In genomic region chrX:134236690-134237362, GRCh38 we compare ENCODE assay signal across 8 cellular contexts. TPM values are rescaled to one million over a fixed set of nuclear protein-coding genes. Genes with fewer than 3 reads are reported as not detected.
DNase-seq lines count a peak whose midpoint lies in the region; ATAC-seq and TF ChIP-seq lines count a peak whose summit lies in the region.

TSS of gene CCDC160 (plus strand) at chrX:134237182. CDS start at chrX:134244801, 7,619 bp downstream.

- TF ChIP-seq CTCF in chondrocyte (IDR thresholded peaks at IDR 0.05) (no peak), left lung (IDR thresholded peaks at IDR 0.05) (no peak)

- H3K36me3 ChIP-seq in MG63 (no peaks in the 10 kb centered on the region), left lung (no peaks in the 10 kb centered on the region), Karpas-422 (ENCODE audit: insufficient read depth, low read length) (no peaks in the 10 kb centered on the region)

- H3K9me2 ChIP-seq in Karpas-422 (replicated peaks; ENCODE audit: insufficient read depth, low read length), result no peaks in the 10 kb centered on the region

- no peaks in the 10 kb centered on the region for H4K20me1 ChIP-seq in Karpas-422 (ENCODE audit: insufficient read depth, low read depth, low read length)

- no peak within 1 kb of the TSS for H3K4me3 Mint-ChIP-seq in activated CD4-positive, alpha-beta T cell treated with anti-CD3 and anti-CD28 coated beads for 36 hours
- peak within 1 kb of the TSS; percentile 73 for H3K4me3 Mint-ChIP-seq in chondrocyte (ENCODE audit: unreplicated experiment)
- peak within 1 kb of the TSS; percentile 70 to 73 for H3K4me3 Mint-ChIP-seq in stimulated activated naive CD8-positive, alpha-beta T cell treated with anti-CD3 and anti-CD28 coated beads, Interleukin-15, amount 100 ng/mL, for 72 hours

- CTCF ChIA-PET in activated CD4-positive, alpha-beta T cell treated with anti-CD3 and anti-CD28 coated beads for 36 hours (lab: Charles Lee), result no interaction called here

- H3K27ac Mint-ChIP-seq in activated CD4-positive, alpha-beta T cell treated with anti-CD3 and anti-CD28 coated beads for 36 hours, result no peak within 1 kb of the TSS
- no peak within 1 kb of the TSS for H3K27ac Mint-ChIP-seq in chondrocyte (ENCODE audit: unreplicated experiment)
- no peak within 1 kb of the TSS for H3K27ac Mint-ChIP-seq in stimulated activated naive CD8-positive, alpha-beta T cell treated with anti-CD3 and anti-CD28 coated beads, Interleukin-15, amount 100 ng/mL, for 72 hours

- H3K4me1 Mint-ChIP-seq in activated CD4-positive, alpha-beta T cell treated with anti-CD3 and anti-CD28 coated beads for 36 hours, result peaks cover under 1% of the 10 kb centered on the region
- peaks cover 37% of the 10 kb centered on the region for H3K4me1 Mint-ChIP-seq in chondrocyte (ENCODE audit: low read depth)
- H3K4me1 Mint-ChIP-seq in stimulated activated naive CD8-positive, alpha-beta T cell treated with anti-CD3 and anti-CD28 coated beads, Interleukin-15, amount 100 ng/mL, for 72 hours, result peaks cover 12% of the 10 kb centered on the region

- POLR2A ChIA-PET in activated CD4-positive, alpha-beta T cell treated with anti-CD3 and anti-CD28 coated beads for 36 hours (lab: Charles Lee), result no interaction called here

- DNase-seq in activated CD4-positive, alpha-beta T cell treated with anti-CD3 and anti-CD28 coated beads for 36 hours, result peak; percentile 15
- DNase-seq in activated CD4-positive, alpha-beta T cell treated with anti-CD3 and anti-CD28 coated beads for 4 hours, result no peak
- DNase-seq in MG63 (peak; percentile 53), chondrocyte (ENCODE audit: low spot score) (peak; percentile 91), left lung (peak; percentile 46 to 78), Karpas-422 (no peak)
- peak; percentile 7 to 13 for DNase-seq in stimulated activated naive CD8-positive, alpha-beta T cell treated with anti-CD3 and anti-CD28 coated beads, Interleukin-15, amount 100 ng/mL, for 72 hours

- H3K4me2 ChIP-seq in Karpas-422 (ENCODE audit: low read depth, low read length, poor library complexity, severe bottlenecking), result no peak within 1 kb of the TSS

- no peaks in the 10 kb centered on the region for H3K27me3 ChIP-seq in MG63
- H3K27me3 ChIP-seq in left lung, result peaks cover 15 to 24% of the 10 kb centered on the region in 2 donors
- no peaks in the 10 kb centered on the region for H3K27me3 ChIP-seq in Karpas-422 (ENCODE audit: low read length)

- intact Hi-C loops in activated CD4-positive, alpha-beta T cell treated with anti-CD3 and anti-CD28 coated beads for 36 hours (cut with DNase I, micrococcal nuclease), result no loop called here
- intact Hi-C loops in left lung (cut with DNase I), result no loop called here

- H3K27ac ChIP-seq in left lung (no peak within 1 kb of the TSS), Karpas-422 (ENCODE audit: low read length) (no peak within 1 kb of the TSS)

- H3K27me3 Mint-ChIP-seq in activated CD4-positive, alpha-beta T cell treated with anti-CD3 and anti-CD28 coated beads for 36 hours, result peaks cover 12% of the 10 kb centered on the region
- no peaks in the 10 kb centered on the region for H3K27me3 Mint-ChIP-seq in chondrocyte (ENCODE audit: low read depth)
- peaks cover 5% of the 10 kb centered on the region for H3K27me3 Mint-ChIP-seq in stimulated activated naive CD8-positive, alpha-beta T cell treated with anti-CD3 and anti-CD28 coated beads, Interleukin-15, amount 100 ng/mL, for 72 hours

- H3K4me1 ChIP-seq in left lung (no peaks in the 10 kb centered on the region), Karpas-422 (ENCODE audit: low read length) (no peaks in the 10 kb centered on the region)

- H3K4me3 ChIP-seq in MG63, result peak within 1 kb of the TSS; percentile 29
- H3K4me3 ChIP-seq in left lung, result peak within 1 kb of the TSS; percentile 16 to 34
- H3K4me3 ChIP-seq in Karpas-422 (ENCODE audit: low read length), result no peak within 1 kb of the TSS

- H3K9ac ChIP-seq in Karpas-422 (ENCODE audit: low read length), result no peak within 1 kb of the TSS

- H3K36me3 Mint-ChIP-seq in activated CD4-positive, alpha-beta T cell treated with anti-CD3 and anti-CD28 coated beads for 36 hours (ENCODE audit: low read depth), result no peaks in the 10 kb centered on the region
- no peaks in the 10 kb centered on the region for H3K36me3 Mint-ChIP-seq in chondrocyte (ENCODE audit: low read depth)

- ATAC-seq in activated CD4-positive, alpha-beta T cell treated with anti-CD3 and anti-CD28 coated beads for 36 hours, result no peak
- ATAC-seq in left lung (peak; percentile 73), GM19397 (IDR thresholded peaks at IDR 0.05; ENCODE audit: unreplicated experiment) (no peak)
- ATAC-seq in stimulated activated naive CD8-positive, alpha-beta T cell treated with anti-CD3 and anti-CD28 coated beads, Interleukin-15, amount 100 ng/mL, for 72 hours, result no peak

- no peaks in the 10 kb centered on the region for H3K9me3 Mint-ChIP-seq in activated CD4-positive, alpha-beta T cell treated with anti-CD3 and anti-CD28 coated beads for 36 hours (ENCODE audit: low read depth)
- H3K9me3 Mint-ChIP-seq in chondrocyte (ENCODE audit: low read depth), result no peaks in the 10 kb centered on the region
- H3K9me3 Mint-ChIP-seq in stimulated activated naive CD8-positive, alpha-beta T cell treated with anti-CD3 and anti-CD28 coated beads, Interleukin-15, amount 100 ng/mL, for 72 hours, result no peaks in the 10 kb centered on the region

- no peaks in the 10 kb centered on the region for H3K9me3 ChIP-seq in MG63
- H3K9me3 ChIP-seq in left lung, result no peaks in the 10 kb centered on the region
- no peaks in the 10 kb centered on the region for H3K9me3 ChIP-seq in Karpas-422 (ENCODE audit: low read length)

- no peaks in the 10 kb centered on the region for H3K79me2 ChIP-seq in Karpas-422 (ENCODE audit: low read length)

- no peak within 1 kb of the TSS for H2AFZ ChIP-seq in Karpas-422 (ENCODE audit: low read length)

RNA-seq across cellular contexts. Expression of gene CCDC160, which starts in this region (rescaled TPM):
- total RNA-seq in activated CD4-positive, alpha-beta T cell treated with anti-CD3 and anti-CD28 coated beads for 36 hours, result not detected
- not detected in 2 replicates for total RNA-seq in MG63 (2014; rRNA removed; shearing (Covaris generic); ENCODE audit: low replicate concordance)
- total RNA-seq in chondrocyte, result 0.70 to 1.6 TPM (median 0.87 TPM) in 3 replicates
- under 1 TPM; 0.50 to 0.64 TPM for total RNA-seq in left lung
- not detected in 2 replicates for total RNA-seq in Karpas-422 (2014; rRNA removed; shearing (Covaris generic); ENCODE audit: low replicate concordance)

Comparison
In these comparisons a context has a peak if more than half of its experiments do, and no peak if none do; other contexts are left out.
1. Peak in DNase-seq in activated CD4-positive, alpha-beta T cell treated with anti-CD3 and anti-CD28 coated beads for 36 hours; RNA of the gene not detected or under 1 TPM.
2. Peak in DNase-seq and H3K4me3 ChIP-seq in MG63; RNA of the gene not detected or under 1 TPM.
3. Peak in DNase-seq, ATAC-seq and H3K4me3 ChIP-seq in left lung; RNA of the gene not detected or under 1 TPM.
4. DNase-seq: peak in chondrocyte (single experiment) and stimulated activated naive CD8-positive, alpha-beta T cell treated with anti-CD3 and anti-CD28 coated beads, Interleukin-15, amount 100 ng/mL, for 72 hours (2 of 2); none in activated CD4-positive, alpha-beta T cell treated with anti-CD3 and anti-CD28 coated beads for 4 hours (0 of 2) and Karpas-422 (single experiment).